ENCODE assay signal across 20 cellular contexts in the genomic region with DNA sequence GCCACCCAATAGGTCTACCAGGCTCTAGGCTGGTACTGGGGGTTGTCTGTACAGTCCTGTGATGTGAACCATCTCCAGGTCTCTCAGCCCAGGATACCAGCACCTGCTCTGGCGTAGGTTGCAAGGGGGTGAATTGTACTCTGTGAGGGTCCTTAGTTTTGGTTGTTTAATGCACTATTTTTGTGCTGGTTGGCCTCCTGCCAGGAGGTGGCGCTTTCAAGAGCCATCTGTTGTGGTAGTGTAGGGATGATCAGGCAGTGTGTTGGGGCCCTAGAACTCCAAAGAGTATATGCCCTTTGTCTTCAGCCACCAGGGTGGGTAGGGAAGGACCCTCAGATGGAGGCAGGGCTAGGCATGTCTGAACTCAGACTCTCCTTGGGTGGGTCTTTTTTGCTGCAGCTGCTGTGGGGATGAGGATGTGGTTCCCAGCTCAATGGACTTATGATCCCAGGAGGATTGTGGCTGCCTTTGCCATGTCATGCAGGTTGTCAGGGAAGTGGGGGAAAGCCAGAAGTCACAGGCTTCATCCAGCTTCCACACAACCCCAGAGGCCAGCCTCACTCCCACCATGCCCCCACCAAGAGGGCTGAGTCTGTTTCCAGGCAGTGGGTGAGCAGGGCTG.
A peak's percentile ranks its signal among the peaks of the same experiment; 100 is the strongest.
DNase-seq lines count a peak whose midpoint lies in the region; ATAC-seq and TF ChIP-seq lines count a peak whose summit lies in the region.
"Had no signal": no experiment of that assay in that cellular context is flagged by ENCODE, and none has a peak within 500 bp of the region (broad histone marks: within the 10 kb centered on the region; RNA-seq: fewer than 3 reads in every experiment).

No MANE protein-coding gene starts in this region.

- H3K4me3 ChIP-seq in GM23338 (no peak overlapping the region), PC-3 (ENCODE audit: low read length) (no peak overlapping the region), epithelial cell of proximal tubule (ENCODE audit: low read depth, low read length) (no peak overlapping the region), gastroesophageal sphincter (no peak overlapping the region)
- H3K4me3 ChIP-seq: GM23248 had no signal

- no peak for TF ChIP-seq POLR2A in gastroesophageal sphincter (IDR thresholded peaks at IDR 0.05)

- H3K27ac ChIP-seq in GM23338 (ENCODE audit: low read depth) = no peak overlapping the region
- no peak overlapping the region for H3K27ac ChIP-seq in PC-3 (ENCODE audit: low read length)
- no peak overlapping the region for H3K27ac ChIP-seq in gastroesophageal sphincter
- H3K27ac ChIP-seq: GM23248 had no signal

- no CpG with 5 or more reads among the region's 2 CpGs for WGBS in gastroesophageal sphincter (ENCODE audit: low coverage in 1 of 2), 2 donors

- no peak overlapping the region for H3K9ac ChIP-seq in PC-3 (ENCODE audit: low read length)
- H3K9ac ChIP-seq: GM23248 had no signal

- no peak overlapping the region for H3K27ac Mint-ChIP-seq in GM23338

- BruUV-seq in PC-3 (replicated peaks; lab: Mats Ljungman, UMichigan) = no TSS peak

- H3K4me3 Mint-ChIP-seq in GM23338 = no peak overlapping the region

- TF ChIP-seq CTCF in GM23338 (conservative IDR thresholded peaks at IDR 0.05; ENCODE audit: low read depth in 2 of 2) (peak; percentile 57 to 58), PC-3 (conservative IDR thresholded peaks at IDR 0.05; ENCODE audit: low read depth, low read length) (peak; percentile 36; the same call in 1 of the 2 replicates), epithelial cell of proximal tubule (conservative IDR thresholded peaks at IDR 0.05; ENCODE audit: low read depth, low read length) (peak; percentile 6), gastroesophageal sphincter (IDR thresholded peaks at IDR 0.05) (no peak)

- ATAC-seq in GM23338 (no peak), PC-3 (no peak), GM18519 (IDR thresholded peaks at IDR 0.05; ENCODE audit: low FRiP score, unreplicated experiment) (no peak), gastroesophageal sphincter (no peak)
- ATAC-seq: HCT116, Right ventricle myocardium inferior had no signal

- H3K36me3 Mint-ChIP-seq in GM23338 (ENCODE audit: low read depth) = peaks cover 50% of the 10 kb centered on the region

- H3F3A ChIP-seq in GM23338 (replicated peaks; ENCODE audit: low read depth) (no peaks in the 10 kb centered on the region), PC-3 (ENCODE audit: low read length, unreplicated experiment) (no peaks in the 10 kb centered on the region)

- TF ChIP-seq EP300 in gastroesophageal sphincter (IDR thresholded peaks at IDR 0.05) = no peak

- H3K4me2 ChIP-seq in GM23338 (no peak overlapping the region), PC-3 (ENCODE audit: low read length) (no peak overlapping the region)

- peaks cover 42% of the 10 kb centered on the region for H3K9me3 Mint-ChIP-seq in GM23338

- H3K9me2 ChIP-seq in GM23338 (ENCODE audit: insufficient read depth) = no peaks in the 10 kb centered on the region; the same call in 1 of the 2 replicates
- no peaks in the 10 kb centered on the region for H3K9me2 ChIP-seq in PC-3 (replicated peaks; ENCODE audit: low read length)

- DNase-seq in GM23338 (ENCODE audit: low spot score) (peak; percentile 23), PC-3 (no peak), epithelial cell of proximal tubule (ENCODE audit: low read depth) (no peak), NCI-H774 (lab: John Stamatoyannopoulos, UW) (no peak), NCI-H1092 treated with DMSO at 0.1 percent for 48 hours (lab: John Stamatoyannopoulos, UW) (no peak)
- DNase-seq: ACHN; GM23248; KBM-7; NCI-H1105; NCI-H146; NCI-H2029; NCI-H226; NCI-H510A treated with DMSO at 0.1 percent for 48 hours; NCI-H748 treated with DMSO at 0.1 percent for 48 hours; NK-92 treated with Interleukin-12 subunit alpha and Interleukin-12 subunit beta, amount 100 ng/mL, for 24 hours; OCI-M1 had no signal

- H3K27me3 ChIP-seq in GM23338 (ENCODE audit: insufficient read depth) (no peaks in the 10 kb centered on the region), PC-3 (ENCODE audit: low read length) (no peaks in the 10 kb centered on the region), gastroesophageal sphincter (no peaks in the 10 kb centered on the region)

- POLR2A ChIA-PET in PC-3 (lab: Charles Lee; ENCODE audit: unreplicated experiment) = no interaction called here

- H2AFZ ChIP-seq in GM23338 = no peak overlapping the region
- H2AFZ ChIP-seq in PC-3 (ENCODE audit: low read length) = no peak overlapping the region
- H2AFZ ChIP-seq: GM23248 had no signal

- H3K79me2 ChIP-seq in GM23338 (replicated peaks; ENCODE audit: insufficient read depth) (no peaks in the 10 kb centered on the region), PC-3 (ENCODE audit: low read length) (no peaks in the 10 kb centered on the region)

- H4K20me1 ChIP-seq in GM23338 (replicated peaks; ENCODE audit: insufficient read depth) = no peaks in the 10 kb centered on the region
- H4K20me1 ChIP-seq in PC-3 (ENCODE audit: low read length) = no peaks in the 10 kb centered on the region

- peaks cover 3% of the 10 kb centered on the region; the same call in 1 of the 3 replicates for H3K4me1 Mint-ChIP-seq in GM23338

- intact Hi-C loops in PC-3 (cut with micrococcal nuclease) = no loop called here

- H3K36me3 ChIP-seq in GM23338 (ENCODE audit: insufficient read depth) (no peaks in the 10 kb centered on the region; the same call in 1 of the 2 replicates), PC-3 (ENCODE audit: low read depth, low read length) (no peaks in the 10 kb centered on the region), gastroesophageal sphincter (no peaks in the 10 kb centered on the region)

- H3K4me1 ChIP-seq in GM23338 (ENCODE audit: insufficient read depth) (no peaks in the 10 kb centered on the region), PC-3 (ENCODE audit: insufficient read depth, low read length) (no peaks in the 10 kb centered on the region), gastroesophageal sphincter (no peaks in the 10 kb centered on the region)

- H3K9me3 ChIP-seq in PC-3 (ENCODE audit: low read length) (no peaks in the 10 kb centered on the region), gastroesophageal sphincter (peaks cover 0 to 4% (median 0%) of the 10 kb centered on the region in 3 donors)

- CTCF ChIA-PET in PC-3 (lab: Charles Lee) = no interaction called here

- peaks cover 2% of the 10 kb centered on the region for H3K27me3 Mint-ChIP-seq in GM23338 (ENCODE audit: insufficient read depth, low read depth, poor library complexity)

TF ChIP-seq in GM23338, 12 proteins besides CTCF, POLR2A, EP300 and RAD21 (continues in another document):
- TF ChIP-seq, protein P1, sequence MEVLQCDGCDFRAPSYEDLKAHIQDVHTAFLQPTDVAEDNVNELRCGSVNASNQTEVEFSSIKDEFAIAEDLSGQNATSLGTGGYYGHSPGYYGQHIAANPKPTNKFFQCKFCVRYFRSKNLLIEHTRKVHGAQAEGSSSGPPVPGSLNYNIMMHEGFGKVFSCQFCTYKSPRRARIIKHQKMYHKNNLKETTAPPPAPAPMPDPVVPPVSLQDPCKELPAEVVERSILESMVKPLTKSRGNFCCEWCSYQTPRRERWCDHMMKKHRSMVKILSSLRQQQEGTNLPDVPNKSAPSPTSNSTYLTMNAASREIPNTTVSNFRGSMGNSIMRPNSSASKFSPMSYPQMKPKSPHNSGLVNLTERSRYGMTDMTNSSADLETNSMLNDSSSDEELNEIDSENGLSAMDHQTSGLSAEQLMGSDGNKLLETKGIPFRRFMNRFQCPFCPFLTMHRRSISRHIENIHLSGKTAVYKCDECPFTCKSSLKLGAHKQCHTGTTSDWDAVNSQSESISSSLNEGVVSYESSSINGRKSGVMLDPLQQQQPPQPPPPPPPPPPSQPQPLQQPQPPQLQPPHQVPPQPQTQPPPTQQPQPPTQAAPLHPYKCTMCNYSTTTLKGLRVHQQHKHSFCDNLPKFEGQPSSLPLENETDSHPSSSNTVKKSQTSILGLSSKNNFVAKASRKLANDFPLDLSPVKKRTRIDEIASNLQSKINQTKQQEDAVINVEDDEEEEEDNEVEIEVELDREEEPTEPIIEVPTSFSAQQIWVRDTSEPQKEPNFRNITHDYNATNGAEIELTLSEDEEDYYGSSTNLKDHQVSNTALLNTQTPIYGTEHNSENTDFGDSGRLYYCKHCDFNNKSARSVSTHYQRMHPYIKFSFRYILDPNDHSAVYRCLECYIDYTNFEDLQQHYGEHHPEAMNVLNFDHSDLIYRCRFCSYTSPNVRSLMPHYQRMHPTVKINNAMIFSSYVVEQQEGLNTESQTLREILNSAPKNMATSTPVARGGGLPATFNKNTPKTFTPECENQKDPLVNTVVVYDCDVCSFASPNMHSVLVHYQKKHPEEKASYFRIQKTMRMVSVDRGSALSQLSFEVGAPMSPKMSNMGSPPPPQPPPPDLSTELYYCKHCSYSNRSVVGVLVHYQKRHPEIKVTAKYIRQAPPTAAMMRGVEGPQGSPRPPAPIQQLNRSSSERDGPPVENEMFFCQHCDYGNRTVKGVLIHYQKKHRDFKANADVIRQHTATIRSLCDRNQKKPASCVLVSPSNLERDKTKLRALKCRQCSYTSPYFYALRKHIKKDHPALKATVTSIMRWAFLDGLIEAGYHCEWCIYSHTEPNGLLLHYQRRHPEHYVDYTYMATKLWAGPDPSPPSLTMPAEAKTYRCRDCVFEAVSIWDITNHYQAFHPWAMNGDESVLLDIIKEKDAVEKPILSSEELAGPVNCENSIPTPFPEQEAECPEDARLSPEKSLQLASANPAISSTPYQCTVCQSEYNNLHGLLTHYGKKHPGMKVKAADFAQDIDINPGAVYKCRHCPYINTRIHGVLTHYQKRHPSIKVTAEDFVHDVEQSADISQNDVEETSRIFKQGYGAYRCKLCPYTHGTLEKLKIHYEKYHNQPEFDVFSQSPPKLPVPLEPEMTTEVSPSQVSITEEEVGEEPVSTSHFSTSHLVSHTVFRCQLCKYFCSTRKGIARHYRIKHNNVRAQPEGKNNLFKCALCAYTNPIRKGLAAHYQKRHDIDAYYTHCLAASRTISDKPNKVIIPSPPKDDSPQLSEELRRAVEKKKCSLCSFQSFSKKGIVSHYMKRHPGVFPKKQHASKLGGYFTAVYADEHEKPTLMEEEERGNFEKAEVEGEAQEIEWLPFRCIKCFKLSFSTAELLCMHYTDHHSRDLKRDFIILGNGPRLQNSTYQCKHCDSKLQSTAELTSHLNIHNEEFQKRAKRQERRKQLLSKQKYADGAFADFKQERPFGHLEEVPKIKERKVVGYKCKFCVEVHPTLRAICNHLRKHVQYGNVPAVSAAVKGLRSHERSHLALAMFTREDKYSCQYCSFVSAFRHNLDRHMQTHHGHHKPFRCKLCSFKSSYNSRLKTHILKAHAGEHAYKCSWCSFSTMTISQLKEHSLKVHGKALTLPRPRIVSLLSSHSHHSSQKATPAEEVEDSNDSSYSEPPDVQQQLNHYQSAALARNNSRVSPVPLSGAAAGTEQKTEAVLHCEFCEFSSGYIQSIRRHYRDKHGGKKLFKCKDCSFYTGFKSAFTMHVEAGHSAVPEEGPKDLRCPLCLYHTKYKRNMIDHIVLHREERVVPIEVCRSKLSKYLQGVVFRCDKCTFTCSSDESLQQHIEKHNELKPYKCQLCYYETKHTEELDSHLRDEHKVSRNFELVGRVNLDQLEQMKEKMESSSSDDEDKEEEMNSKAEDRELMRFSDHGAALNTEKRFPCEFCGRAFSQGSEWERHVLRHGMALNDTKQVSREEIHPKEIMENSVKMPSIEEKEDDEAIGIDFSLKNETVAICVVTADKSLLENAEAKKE (CRISPR knock-in tag; IDR thresholded peaks at IDR 0.05) = no peak
- no peak for TF ChIP-seq ZNF114 (CRISPR knock-in tag; IDR thresholded peaks at IDR 0.05)

Comparison
In these comparisons a context has a peak if more than half of its experiments do, and no peak if none do; other contexts are left out.
1. CTCF ChIP-seq: peak in GM23338 (2 of 2), PC-3 (single experiment) and epithelial cell of proximal tubule (single experiment); none in gastroesophageal sphincter (0 of 4).